ENCODE assay signal across 8 cellular contexts in genomic region chr11:6320411-6321207, GRCh38. TPM values are rescaled to one million over a fixed set of nuclear protein-coding genes. Genes with fewer than 3 reads are reported as not detected.
A peak's percentile ranks its signal among the peaks of the same experiment; 100 is the strongest.
DNase-seq lines count a peak whose midpoint lies in the region; ATAC-seq, FAIRE-seq and TF ChIP-seq lines count a peak whose summit lies in the region.

Gene CAVIN3 (minus strand): TSS chr11:6320501. CDS start chr11:6320476, 25 bp downstream.

- no peak within 1 kb of the TSS for H3K9ac ChIP-seq in Karpas-422 (ENCODE audit: low read length)

- H3K36me3 ChIP-seq in ACC112 (ENCODE audit: insufficient read depth, low read length) (no peaks in the 10 kb centered on the region), pancreas (no peaks in the 10 kb centered on the region), aorta (ENCODE audit: control insufficient read depth in 1 of 2, insufficient read depth in 2 of 2, low read length in 1 of 2) (no peaks in the 10 kb centered on the region), Karpas-422 (ENCODE audit: insufficient read depth, low read length) (no peaks in the 10 kb centered on the region)

- no peaks in the 10 kb centered on the region for H3K9me2 ChIP-seq in Karpas-422 (replicated peaks; ENCODE audit: insufficient read depth, low read length)

- H3K9me3 ChIP-seq in pancreas, result no peaks in the 10 kb centered on the region
- H3K9me3 ChIP-seq in aorta (ENCODE audit: control insufficient read depth, low read length), result no peaks in the 10 kb centered on the region
- H3K9me3 ChIP-seq in Karpas-422 (ENCODE audit: low read length), result no peaks in the 10 kb centered on the region

- peak; percentile 40 for ATAC-seq in GM19351 (IDR thresholded peaks at IDR 0.05; ENCODE audit: unreplicated experiment)
- ATAC-seq in foreskin keratinocyte, result peak; percentile 72
- peak; percentile 66 to 74 (median 73) for ATAC-seq in pancreas
- peak; percentile 92 for ATAC-seq in aorta (ENCODE audit: low FRiP score)

- no peaks in the 10 kb centered on the region for H3K27me3 ChIP-seq in ACC112 (ENCODE audit: insufficient read depth, low read length)
- H3K27me3 ChIP-seq in foreskin keratinocyte, result no peaks in the 10 kb centered on the region
- H3K27me3 ChIP-seq in pancreas, result no peaks in the 10 kb centered on the region
- H3K27me3 ChIP-seq in aorta (ENCODE audit: control insufficient read depth in 1 of 2, insufficient read depth in 2 of 2, low read length in 1 of 2), result no peaks in the 10 kb centered on the region
- no peaks in the 10 kb centered on the region for H3K27me3 ChIP-seq in Karpas-422 (ENCODE audit: low read length)

- peak; percentile 8 for TF ChIP-seq CTCF in foreskin keratinocyte (conservative IDR thresholded peaks at IDR 0.05)
- TF ChIP-seq CTCF in pancreas (IDR thresholded peaks at IDR 0.05), result no peak

- peak; percentile 90 for FAIRE-seq in HTR-8/SVneo (lab: Jason Lieb, UNC)
- no peak for FAIRE-seq in pancreas (lab: Jason Lieb, UNC)

- H3K4me2 ChIP-seq in Karpas-422 (ENCODE audit: low read depth, low read length, poor library complexity, severe bottlenecking), result no peak within 1 kb of the TSS

- H3K27ac ChIP-seq in ACC112 (ENCODE audit: low read depth, low read length) (peak within 1 kb of the TSS; percentile 98), foreskin keratinocyte (peak within 1 kb of the TSS; percentile 99), pancreas (peak within 1 kb of the TSS; percentile 93 to 95 (median 94)), aorta (ENCODE audit: low read depth in 1 of 2, low read length in 2 of 2) (peak within 1 kb of the TSS; percentile 88 to 99), Karpas-422 (ENCODE audit: low read length) (no peak within 1 kb of the TSS)

- intact Hi-C loops in pancreas (cut with DNase I) (no loop called here), aorta (cut with DNase I) (no loop called here)

- peaks cover 30% of the 10 kb centered on the region for H3K4me1 ChIP-seq in ACC112 (ENCODE audit: control insufficient read depth, insufficient read depth, low read length, unreplicated experiment)
- peaks cover 15% of the 10 kb centered on the region for H3K4me1 ChIP-seq in foreskin keratinocyte
- H3K4me1 ChIP-seq in pancreas, result peaks cover 10 to 37% (median 14%) of the 10 kb centered on the region in 3 donors
- H3K4me1 ChIP-seq in aorta (ENCODE audit: control insufficient read depth in 1 of 2, insufficient read depth in 2 of 2, low read length in 2 of 2), result peaks cover 0 to 5% of the 10 kb centered on the region in 2 donors
- no peaks in the 10 kb centered on the region for H3K4me1 ChIP-seq in Karpas-422 (ENCODE audit: low read length)

- DNase-seq in HTR-8/SVneo (ENCODE audit: insufficient read length, low spot score), result peak; percentile 51
- peak; percentile 49 for DNase-seq in activated T-helper 9 cell treated with anti-CD3 and anti-CD28 coated beads, Interleukin-2, amount 50 U/mL, for 16 hours (ENCODE audit: low read depth)
- peak; percentile 74 to 87 for DNase-seq in foreskin keratinocyte
- peak; percentile 73 to 89 (median 78) for DNase-seq in pancreas
- DNase-seq in aorta, result peak; percentile 96
- DNase-seq in Karpas-422, result no peak

- H3K79me2 ChIP-seq in ACC112 (ENCODE audit: control insufficient read depth, insufficient read depth, low read length, unreplicated experiment) (peaks cover 25% of the 10 kb centered on the region), Karpas-422 (ENCODE audit: low read length) (no peaks in the 10 kb centered on the region)

- H3K4me3 ChIP-seq in ACC112 (ENCODE audit: low read depth, low read length) (peak within 1 kb of the TSS; percentile 84), pancreas (peak within 1 kb of the TSS; percentile 17 to 54 (median 38)), aorta (ENCODE audit: low read length in 2 of 2) (peak within 1 kb of the TSS; percentile 66 to 71), Karpas-422 (ENCODE audit: low read length) (no peak within 1 kb of the TSS)

- 51 to 58% methylated on average over 44 of the region's 44 CpGs for WGBS in pancreas, 2 donors
- 1% methylated on average over 42 to 44 of the region's 44 CpGs for WGBS in aorta, 2 donors

- H2AFZ ChIP-seq in ACC112 (ENCODE audit: low read length, unreplicated experiment), result peak within 1 kb of the TSS; percentile 93
- no peak within 1 kb of the TSS for H2AFZ ChIP-seq in Karpas-422 (ENCODE audit: low read length)

- no peaks in the 10 kb centered on the region for H4K20me1 ChIP-seq in Karpas-422 (ENCODE audit: insufficient read depth, low read depth, low read length)

RNA-seq across cellular contexts. Expression of gene CAVIN3, which starts in this region (rescaled TPM):
- 121 and 173 TPM in 2 replicates for total RNA-seq in foreskin keratinocyte
- polyA plus RNA-seq in foreskin keratinocyte, result 165 and 222 TPM in 2 replicates
- 10 to 100 TPM in 5 of 6 donors, 1 to 10 TPM in 1; 9.7 to 16.7 (median 14.7) TPM for total RNA-seq in pancreas
- 10 to 100 TPM; 20.8 to 28.7 TPM for polyA plus RNA-seq in pancreas
- 100 to 1,000 TPM; 167 to 176 TPM for total RNA-seq in aorta
- 100 to 1,000 TPM; 102 to 309 TPM for polyA plus RNA-seq in aorta
- total RNA-seq in Karpas-422 (2014; rRNA removed; shearing (Covaris generic); ENCODE audit: low replicate concordance), result not detected in 2 replicates

Comparison
In these comparisons a context has a peak if more than half of its experiments do, and no peak if none do; other contexts are left out.
1. RNA of gene CAVIN3 (total RNA-seq): 167 to 176 TPM in aorta, 121 to 173 TPM in foreskin keratinocyte and 9.7 to 16.7 TPM in pancreas; not detected in Karpas-422; every median in the first group is over 10 times any median in the second.
2. ATAC-seq: peak in every context shown above with its lines; median percentile 92 in aorta; 73 in pancreas; 72 in foreskin keratinocyte; 40 in GM19351.